Comparison of ENCODE assay signal across 1 cellular context in the genomic region with DNA sequence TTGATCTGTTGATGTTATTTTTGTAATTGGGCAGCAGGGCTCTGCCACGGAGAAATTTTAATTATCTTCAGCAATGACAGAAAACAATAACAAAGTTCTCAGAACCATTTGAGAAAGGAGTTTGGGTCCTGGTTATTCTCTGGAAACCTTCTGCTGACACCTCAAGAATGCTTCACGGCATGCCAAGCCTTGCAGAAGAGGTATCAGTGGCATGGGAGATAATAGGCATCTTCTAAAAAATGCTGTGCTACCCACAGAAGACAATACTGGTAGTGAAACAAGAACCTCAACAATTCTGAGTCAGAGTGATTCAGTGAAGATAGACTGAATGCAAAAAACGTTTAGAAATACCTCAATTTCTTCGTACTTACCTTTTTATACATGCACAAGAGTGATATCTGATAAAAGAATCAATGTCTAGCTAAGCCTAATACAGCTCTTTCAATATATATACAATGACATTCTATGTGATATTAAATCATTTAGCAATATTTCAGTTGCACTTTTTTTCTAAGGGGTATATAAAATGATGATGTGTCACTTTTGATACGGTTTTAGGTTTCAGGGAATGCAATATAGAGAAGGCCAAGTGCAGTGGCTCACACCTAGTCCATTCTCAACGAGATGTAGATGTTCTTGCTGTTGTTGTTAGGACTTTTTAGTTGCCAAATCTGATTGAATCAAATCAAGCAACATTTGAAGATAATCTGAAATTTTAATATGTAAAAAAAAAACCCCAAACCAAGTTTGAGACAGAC.
TF ChIP-seq lines count a peak whose summit lies in the region.

No MANE protein-coding gene starts in this region.

TF ChIP-seq in GM23338, 12 proteins besides CTCF, POLR2A, EP300 and RAD21 (continued from another document):
- TF ChIP-seq ZNF462 (CRISPR knock-in tag; IDR thresholded peaks at IDR 0.05) = no peak
- TF ChIP-seq NANOG (IDR thresholded peaks at IDR 0.05; ENCODE audit: borderline replicate concordance) = no peak
